10 cellular contexts compared by ENCODE assay signal in the genomic region with DNA sequence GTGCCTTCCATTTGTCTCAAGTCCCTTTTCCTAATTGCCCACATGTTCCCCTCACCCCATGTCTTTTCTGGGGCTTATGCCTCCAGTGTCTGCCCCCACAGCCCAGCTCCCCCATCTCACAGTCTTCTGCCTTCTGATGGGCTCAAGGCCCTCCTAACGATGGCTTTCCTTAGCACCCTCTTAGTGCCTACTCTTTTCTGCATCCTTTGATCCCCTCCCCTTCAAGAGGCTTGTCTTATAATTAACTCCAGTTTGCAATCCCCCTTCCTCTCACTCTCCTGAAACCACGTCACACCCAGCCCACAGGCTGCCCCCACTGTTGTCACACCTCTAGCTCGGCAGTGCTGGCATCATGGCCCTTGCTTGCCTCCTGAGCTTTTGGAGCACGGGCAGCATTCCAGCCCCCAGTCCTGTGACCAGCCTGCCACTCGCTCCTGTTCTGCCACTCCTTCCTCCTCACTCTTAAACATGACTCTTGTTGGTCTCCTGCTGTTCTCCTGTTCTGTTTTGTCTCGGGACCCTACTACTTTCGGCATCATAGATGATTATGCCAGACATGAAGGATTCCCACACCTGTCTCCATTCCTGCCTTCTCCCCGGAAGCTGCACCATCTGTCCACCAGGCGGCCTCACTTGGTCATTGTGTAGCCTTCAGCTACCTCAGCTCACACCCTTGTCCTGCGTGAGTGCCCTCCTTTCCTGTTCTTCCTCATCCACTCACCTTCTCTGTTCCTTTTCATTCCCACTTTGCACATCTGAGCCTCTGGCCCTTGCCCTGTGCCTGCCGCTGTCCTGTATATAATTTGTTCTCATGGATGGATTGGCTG. TPM values are rescaled to one million over a fixed set of nuclear protein-coding genes. Genes with fewer than 3 reads are reported as not detected.
DNase-seq lines count a peak whose midpoint lies in the region; ATAC-seq and TF ChIP-seq lines count a peak whose summit lies in the region.
"Had no signal": no experiment of that assay in that cellular context is flagged by ENCODE, and none has a peak within 500 bp of the region (broad histone marks: within the 10 kb centered on the region; RNA-seq: fewer than 3 reads in every experiment).

No MANE protein-coding gene starts in this region.

- no peak for DNase-seq in activated CD8-positive, alpha-beta memory T cell treated with anti-CD3 and anti-CD28 coated beads, Interleukin-2, amount 10 ng/mL, durations not matched to agents 7 days and 5 days
- DNase-seq in activated CD8-positive, alpha-beta memory T cell treated with anti-CD3 and anti-CD28 coated beads, Interleukin-2, amount 50 U/mL, for 48 hours = no peak
- peak; percentile 79 for DNase-seq in cardiac septum (ENCODE audit: low spot score)
- no peak for DNase-seq in SIG-M5 treated with dmso at 0.1 percent for 504 hours (lab: John Stamatoyannopoulos, UW; ENCODE audit: unreplicated experiment)
- DNase-seq: NCI-H226; stimulated activated CD4-positive, alpha-beta T cell treated with anti-CD3 and anti-CD28 coated beads, Interleukin-2, amount 100 ng/mL, for 24 hours had no signal

- peak overlapping the region; percentile 12 for H3K27ac Mint-ChIP-seq in activated CD8-positive, alpha-beta memory T cell treated with anti-CD3 and anti-CD28 coated beads, Interleukin-2, amount 10 ng/mL, durations not matched to agents 7 days and 5 days
- peak overlapping the region; percentile 1 for H3K27ac Mint-ChIP-seq in stimulated activated memory B cell treated with anti-CD40 and anti-IgM and Interleukin-4, amounts not matched to agents 10 μg/mL and 1 μg/mL and 100 μg/mL, for 72 hours

- no peaks in the 10 kb centered on the region for H3K9me3 Mint-ChIP-seq in activated CD8-positive, alpha-beta memory T cell treated with anti-CD3 and anti-CD28 coated beads, Interleukin-2, amount 10 ng/mL, durations not matched to agents 7 days and 5 days (ENCODE audit: low read depth)
- H3K9me3 Mint-ChIP-seq in stimulated activated memory B cell treated with anti-CD40 and anti-IgM and Interleukin-4, amounts not matched to agents 10 μg/mL and 1 μg/mL and 100 μg/mL, for 72 hours = no peaks in the 10 kb centered on the region

- ATAC-seq in activated CD8-positive, alpha-beta memory T cell treated with anti-CD3 and anti-CD28 coated beads, Interleukin-2, amount 10 ng/mL, durations not matched to agents 7 days and 5 days = no peak
- no peak for ATAC-seq in stimulated activated memory B cell treated with anti-CD40 and anti-IgM and Interleukin-4, amounts not matched to agents 10 μg/mL and 1 μg/mL and 100 μg/mL, for 72 hours
- ATAC-seq in GM21423 (IDR thresholded peaks at IDR 0.05; ENCODE audit: unreplicated experiment) (no peak), GM21786 (IDR thresholded peaks at IDR 0.05; ENCODE audit: unreplicated experiment) (no peak)

- peaks cover 40% of the 10 kb centered on the region for H3K4me1 Mint-ChIP-seq in activated CD8-positive, alpha-beta memory T cell treated with anti-CD3 and anti-CD28 coated beads, Interleukin-2, amount 10 ng/mL, durations not matched to agents 7 days and 5 days
- H3K4me1 Mint-ChIP-seq in stimulated activated memory B cell treated with anti-CD40 and anti-IgM and Interleukin-4, amounts not matched to agents 10 μg/mL and 1 μg/mL and 100 μg/mL, for 72 hours = peaks cover 66% of the 10 kb centered on the region

- peaks cover 49% of the 10 kb centered on the region for H3K36me3 Mint-ChIP-seq in activated CD8-positive, alpha-beta memory T cell treated with anti-CD3 and anti-CD28 coated beads, Interleukin-2, amount 10 ng/mL, durations not matched to agents 7 days and 5 days
- H3K36me3 Mint-ChIP-seq in stimulated activated memory B cell treated with anti-CD40 and anti-IgM and Interleukin-4, amounts not matched to agents 10 μg/mL and 1 μg/mL and 100 μg/mL, for 72 hours = peaks cover 59% of the 10 kb centered on the region

- H3K4me3 Mint-ChIP-seq in activated CD8-positive, alpha-beta memory T cell treated with anti-CD3 and anti-CD28 coated beads, Interleukin-2, amount 10 ng/mL, durations not matched to agents 7 days and 5 days = no peak overlapping the region
- no peak overlapping the region for H3K4me3 Mint-ChIP-seq in stimulated activated memory B cell treated with anti-CD40 and anti-IgM and Interleukin-4, amounts not matched to agents 10 μg/mL and 1 μg/mL and 100 μg/mL, for 72 hours

- H3K27ac ChIP-seq in VCaP = peak overlapping the region; percentile 47

- peak; percentile 69 for TF ChIP-seq CTCF in VCaP (conservative IDR thresholded peaks at IDR 0.05)

- H3K27me3 Mint-ChIP-seq in activated CD8-positive, alpha-beta memory T cell treated with anti-CD3 and anti-CD28 coated beads, Interleukin-2, amount 10 ng/mL, durations not matched to agents 7 days and 5 days = no peaks in the 10 kb centered on the region
- H3K27me3 Mint-ChIP-seq in stimulated activated memory B cell treated with anti-CD40 and anti-IgM and Interleukin-4, amounts not matched to agents 10 μg/mL and 1 μg/mL and 100 μg/mL, for 72 hours = no peaks in the 10 kb centered on the region

- intact Hi-C loops in cardiac septum (cut with DNase I) = loop anchor here (5.0 kb wide), 1 partner anchor 34 kb away; no protein-coding TSS in a partner anchor

- CTCF ChIA-PET in activated CD8-positive, alpha-beta memory T cell treated with anti-CD3 and anti-CD28 coated beads, Interleukin-2, amount 10 ng/mL, durations not matched to agents 7 days and 5 days (lab: Charles Lee) = interaction anchor here (1.1 to 1.5 kb wide), 3 partner anchors 12 to 50 kb away, joined by 3 to 4 read pairs (median 3); no protein-coding TSS in a partner anchor

RNA-seq across cellular contexts. Expression of a gene that starts 26.1 kb away (rescaled TPM):
- total RNA-seq in activated CD8-positive, alpha-beta memory T cell treated with anti-CD3 and anti-CD28 coated beads, Interleukin-2, amount 10 ng/mL, durations not matched to agents 7 days and 5 days = 10 to 100 TPM; 57.3 to 67.8 TPM
- 46.2 TPM for total RNA-seq in cardiac septum

RNA-seq across cellular contexts. Expression of a gene that starts 36.2 kb away (rescaled TPM):
- total RNA-seq in activated CD8-positive, alpha-beta memory T cell treated with anti-CD3 and anti-CD28 coated beads, Interleukin-2, amount 10 ng/mL, durations not matched to agents 7 days and 5 days = 10 to 100 TPM; 43.7 to 44.3 TPM
- 5.9 TPM for total RNA-seq in cardiac septum

RNA-seq across cellular contexts. Expression of a gene that starts 38.9 kb away (rescaled TPM):
- under 1 TPM; 0.59 to 0.76 TPM for total RNA-seq in activated CD8-positive, alpha-beta memory T cell treated with anti-CD3 and anti-CD28 coated beads, Interleukin-2, amount 10 ng/mL, durations not matched to agents 7 days and 5 days
- 0.43 TPM for total RNA-seq in cardiac septum

RNA-seq across cellular contexts. Expression of a gene that starts 42.4 kb away (rescaled TPM):
- under 1 TPM; 0.14 to 0.18 TPM for total RNA-seq in activated CD8-positive, alpha-beta memory T cell treated with anti-CD3 and anti-CD28 coated beads, Interleukin-2, amount 10 ng/mL, durations not matched to agents 7 days and 5 days
- 0.08 TPM for total RNA-seq in cardiac septum

RNA-seq across cellular contexts. Expression of a gene that starts 48.5 kb away (rescaled TPM):
- 10 to 100 TPM; 78.7 to 79.1 TPM for total RNA-seq in activated CD8-positive, alpha-beta memory T cell treated with anti-CD3 and anti-CD28 coated beads, Interleukin-2, amount 10 ng/mL, durations not matched to agents 7 days and 5 days
- total RNA-seq in cardiac septum = 33.3 TPM
